Comparison of ENCODE assay signal across 21 cellular contexts in the genomic region with DNA sequence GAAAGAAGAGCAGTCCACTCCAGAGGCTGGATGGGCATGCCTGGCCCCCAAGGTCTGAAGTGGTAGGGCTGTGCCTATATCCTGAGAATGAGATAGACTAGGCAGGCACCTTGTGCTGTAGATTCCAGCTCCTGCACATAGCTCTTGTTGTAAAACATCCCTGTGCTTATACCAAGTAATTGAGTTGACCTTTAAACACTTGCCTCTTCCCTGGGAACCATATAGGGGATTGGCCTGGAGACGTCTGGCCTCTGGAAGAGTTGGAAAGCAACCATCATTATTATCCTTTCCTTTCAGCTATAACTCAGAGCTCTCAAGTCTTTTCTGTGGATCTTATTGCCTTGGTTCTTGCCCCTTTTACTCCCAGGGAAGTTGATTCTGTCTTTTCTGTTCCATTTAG. TPM values are rescaled to one million over a fixed set of nuclear protein-coding genes. Genes with fewer than 3 reads are reported as not detected.
DNase-seq lines count a peak whose midpoint lies in the region; ATAC-seq and TF ChIP-seq lines count a peak whose summit lies in the region.
"Had no signal": no experiment of that assay in that cellular context is flagged by ENCODE, and none has a peak within 500 bp of the region (broad histone marks: within the 10 kb centered on the region; RNA-seq: fewer than 3 reads in every experiment).

No MANE protein-coding gene starts in this region.

- POLR2A ChIA-PET in CD4-positive, alpha-beta memory T cell (lab: Charles Lee; ENCODE audit: partially characterized antibody) = interaction anchor here (0.9 to 8.2 kb wide), 5 partner anchors 9 to 142 kb away, joined by 3 to 75 read pairs (median 5); a partner anchor contains a TSS

- TF ChIP-seq POLR2A in Peyer's patch (IDR thresholded peaks at IDR 0.05) (peak in 1 of 2 donors; percentile 37), thyroid gland (IDR thresholded peaks at IDR 0.05) (no peak)

- H3K9me3 Mint-ChIP-seq in CD4-positive, alpha-beta memory T cell = no peaks in the 10 kb centered on the region
- no peaks in the 10 kb centered on the region for H3K9me3 Mint-ChIP-seq in stimulated activated effector memory CD8-positive, alpha-beta T cell treated with anti-CD3 and anti-CD28 coated beads, Interleukin-12 subunit alpha, Interleukin-12 subunit beta, amount 100 ng/mL, for 72 hours
- H3K9me3 Mint-ChIP-seq: activated naive CD8-positive, alpha-beta T cell treated with anti-CD3 and anti-CD28 coated beads, Interleukin-2, amount 10 ng/mL, durations not matched to agents 7 days and 5 days; dendritic cell treated with granulocyte-macrophage colony-stimulating factor and Interleukin-4, amounts not matched to agents 40 ng/mL and 50 ng/mL, for 4 days had no signal

- TF ChIP-seq CTCF in Peyer's patch (IDR thresholded peaks at IDR 0.05) = no peak
- TF ChIP-seq CTCF in mucosa of descending colon (IDR thresholded peaks at IDR 0.05) = no peak
- TF ChIP-seq CTCF in thyroid gland (IDR thresholded peaks at IDR 0.05) = no peak

- no peak overlapping the region for H3K27ac ChIP-seq in CD4-positive, alpha-beta memory T cell (ENCODE audit: low read depth, low read length)
- peak overlapping the region in 3 of 4 donors; percentile 18 to 82 (median 74) for H3K27ac ChIP-seq in Peyer's patch
- H3K27ac ChIP-seq in thyroid gland = peak overlapping the region in 1 of 3 donors; percentile 34
- H3K27ac ChIP-seq: brain microvascular endothelial cell, epithelial cell of prostate, lower lobe of right lung had no signal

- H3K9me3 ChIP-seq in CD4-positive, alpha-beta memory T cell (ENCODE audit: control insufficient read depth in 1 of 2, low read length in 2 of 2) = no peaks in the 10 kb centered on the region
- H3K9me3 ChIP-seq in Peyer's patch (no peaks in the 10 kb centered on the region), mucosa of descending colon (no peaks in the 10 kb centered on the region), thyroid gland (no peaks in the 10 kb centered on the region)
- H3K9me3 ChIP-seq: lower lobe of right lung, pancreas had no signal

- no peak for DNase-seq in CD4-positive, alpha-beta memory T cell
- DNase-seq in Peyer's patch (no peak), mucosa of descending colon (peak in 1 of 3 donors; percentile 58), NCI-H2171 (lab: John Stamatoyannopoulos, UW) (no peak), thyroid gland (no peak)
- no peak for DNase-seq in stimulated activated effector memory CD8-positive, alpha-beta T cell treated with anti-CD3 and anti-CD28 coated beads, Interleukin-12 subunit alpha, Interleukin-12 subunit beta, amount 100 ng/mL, for 72 hours (ENCODE audit: low spot score in 2 of 2)
- DNase-seq: activated CD4-positive, CD25-positive, alpha-beta regulatory T cell; activated CD8-positive, alpha-beta memory T cell treated with anti-CD3 and anti-CD28 coated beads for 24 hours; activated naive CD8-positive, alpha-beta T cell treated with anti-CD3 and anti-CD28 coated beads, Interleukin-2, amount 10 ng/mL, durations not matched to agents 7 days and 5 days; brain microvascular endothelial cell; foreskin fibroblast; lower lobe of right lung; NCI-H1092 treated with DMSO at 0.1 percent for 48 hours; NCI-H2029; NCI-H510A; pancreas; stimulated activated CD4-positive, alpha-beta T cell treated with anti-CD3 and anti-CD28 coated beads, Interleukin-2, amount 100 ng/mL, for 24 hours; stimulated activated naive CD4-positive, alpha-beta T cell treated with Interleukin-2 at 50 U/mL for 16 hours had no signal

- 55 to 95% methylated on average over 1 of the region's 1 CpG for WGBS in thyroid gland, 2 donors

- no peaks in the 10 kb centered on the region for H3K36me3 ChIP-seq in CD4-positive, alpha-beta memory T cell (ENCODE audit: insufficient read depth, low read length)
- H3K36me3 ChIP-seq in Peyer's patch = peaks cover 0 to 11% (median 0%) of the 10 kb centered on the region in 3 donors
- H3K36me3 ChIP-seq in mucosa of descending colon (ENCODE audit: low read depth) = no peaks in the 10 kb centered on the region
- H3K36me3 ChIP-seq in thyroid gland = no peaks in the 10 kb centered on the region
- H3K36me3 ChIP-seq: brain microvascular endothelial cell, pancreas had no signal

- H3K4me1 Mint-ChIP-seq in CD4-positive, alpha-beta memory T cell = peaks cover 41 to 73% (median 58%) of the 10 kb centered on the region in 4 donors
- H3K4me1 Mint-ChIP-seq in stimulated activated effector memory CD8-positive, alpha-beta T cell treated with anti-CD3 and anti-CD28 coated beads, Interleukin-12 subunit alpha, Interleukin-12 subunit beta, amount 100 ng/mL, for 72 hours = peaks cover 30% of the 10 kb centered on the region

- CTCF ChIA-PET in CD4-positive, alpha-beta memory T cell (lab: Charles Lee; ENCODE audit: partially characterized antibody) = interaction anchor here (1.3 to 12.4 kb wide), 3 partner anchors 15 to 142 kb away, joined by 3 to 178 read pairs (median 13); a partner anchor contains a TSS

- H3K4me1 ChIP-seq in CD4-positive, alpha-beta memory T cell (ENCODE audit: insufficient read depth, low read length) = peaks cover 46% of the 10 kb centered on the region
- H3K4me1 ChIP-seq in Peyer's patch (peaks cover 0 to 84% (median 7%) of the 10 kb centered on the region in 4 donors), mucosa of descending colon (ENCODE audit: low read depth) (peaks cover 72% of the 10 kb centered on the region), thyroid gland (peaks cover 53 to 66% of the 10 kb centered on the region in 2 donors)

- no peak overlapping the region for H3K4me3 Mint-ChIP-seq in CD4-positive, alpha-beta memory T cell
- H3K4me3 Mint-ChIP-seq in stimulated activated effector memory CD8-positive, alpha-beta T cell treated with anti-CD3 and anti-CD28 coated beads, Interleukin-12 subunit alpha, Interleukin-12 subunit beta, amount 100 ng/mL, for 72 hours = no peak overlapping the region
- H3K4me3 Mint-ChIP-seq: activated naive CD8-positive, alpha-beta T cell treated with anti-CD3 and anti-CD28 coated beads, Interleukin-2, amount 10 ng/mL, durations not matched to agents 7 days and 5 days; dendritic cell treated with granulocyte-macrophage colony-stimulating factor and Interleukin-4, amounts not matched to agents 40 ng/mL and 50 ng/mL, for 4 days had no signal

- peaks cover 17 to 35% of the 10 kb centered on the region in 2 donors for H3K36me3 Mint-ChIP-seq in CD4-positive, alpha-beta memory T cell
- peaks cover 22% of the 10 kb centered on the region for H3K36me3 Mint-ChIP-seq in stimulated activated effector memory CD8-positive, alpha-beta T cell treated with anti-CD3 and anti-CD28 coated beads, Interleukin-12 subunit alpha, Interleukin-12 subunit beta, amount 100 ng/mL, for 72 hours

- H3K4me3 ChIP-seq in CD4-positive, alpha-beta memory T cell (ENCODE audit: low read length in 2 of 2) = no peak overlapping the region
- no peak overlapping the region for H3K4me3 ChIP-seq in Peyer's patch
- no peak overlapping the region for H3K4me3 ChIP-seq in mucosa of descending colon
- H3K4me3 ChIP-seq in thyroid gland (replicated peaks in 1 of 3) = no peak overlapping the region
- H3K4me3 ChIP-seq: lower lobe of right lung, pancreas had no signal

- H3K27ac Mint-ChIP-seq in CD4-positive, alpha-beta memory T cell = peak overlapping the region in 5 of 7 donors; percentile 29 to 88 (median 65)
- peak overlapping the region; percentile 32 for H3K27ac Mint-ChIP-seq in stimulated activated effector memory CD8-positive, alpha-beta T cell treated with anti-CD3 and anti-CD28 coated beads, Interleukin-12 subunit alpha, Interleukin-12 subunit beta, amount 100 ng/mL, for 72 hours

- H3K27me3 ChIP-seq in CD4-positive, alpha-beta memory T cell (ENCODE audit: insufficient read depth, low read length) = no peaks in the 10 kb centered on the region
- H3K27me3 ChIP-seq in Peyer's patch (no peaks in the 10 kb centered on the region), thyroid gland (no peaks in the 10 kb centered on the region)
- H3K27me3 ChIP-seq: brain microvascular endothelial cell, pancreas had no signal

- H3K27me3 Mint-ChIP-seq in CD4-positive, alpha-beta memory T cell = no peaks in the 10 kb centered on the region
- H3K27me3 Mint-ChIP-seq: activated naive CD8-positive, alpha-beta T cell treated with anti-CD3 and anti-CD28 coated beads, Interleukin-2, amount 10 ng/mL, durations not matched to agents 7 days and 5 days; dendritic cell treated with granulocyte-macrophage colony-stimulating factor and Interleukin-4, amounts not matched to agents 40 ng/mL and 50 ng/mL, for 4 days had no signal

- ATAC-seq in mucosa of descending colon (peak; percentile 70), HG03196 (IDR thresholded peaks at IDR 0.05; ENCODE audit: unreplicated experiment) (no peak)
- ATAC-seq in stimulated activated effector memory CD8-positive, alpha-beta T cell treated with anti-CD3 and anti-CD28 coated beads, Interleukin-12 subunit alpha, Interleukin-12 subunit beta, amount 100 ng/mL, for 72 hours = no peak
- ATAC-seq: lower lobe of right lung had no signal

- intact Hi-C loops in CD4-positive, alpha-beta memory T cell (cut with micrococcal nuclease) = no loop called here
- intact Hi-C loops in mucosa of descending colon (cut with DNase I, micrococcal nuclease) (no loop called here), thyroid gland (cut with DNase I) (no loop called here)

RNA-seq across cellular contexts. Expression of a gene that starts 15.1 kb away (rescaled TPM):
- 10 to 100 TPM; 32.2 to 33.2 TPM for total RNA-seq in CD4-positive, alpha-beta memory T cell
- 10 to 100 TPM; 12.3 to 26.8 TPM for polyA plus RNA-seq in CD4-positive, alpha-beta memory T cell
- total RNA-seq in Peyer's patch (100 to 1,000 TPM; 106 to 256 (median 139) TPM), mucosa of descending colon (100 to 1,000 TPM in 2 of 3 donors, 10 to 100 TPM in 1; 76.7 to 137 (median 120) TPM), thyroid gland (100 to 1,000 TPM in 2 of 4 donors, 10 to 100 TPM in 2; 85.0 to 123 (median 99.4) TPM)
